Comparison of ENCODE assay signal across 26 cellular contexts in genomic region chr10:19782430-19783089, GRCh38. TPM values are rescaled to one million over a fixed set of nuclear protein-coding genes. Genes with fewer than 3 reads are reported as not detected.
"Had no signal": no experiment of that assay in that cellular context is flagged by ENCODE, and none has a peak within 500 bp of the region (broad histone marks: within the 10 kb centered on the region; RNA-seq: fewer than 3 reads in every experiment).

No MANE protein-coding gene starts in this region.

- H3K9me3 Mint-ChIP-seq: activated naive CD4-positive, alpha-beta T cell treated with anti-CD3 and anti-CD28 coated beads, Interleukin-2, amount 50 U/mL, for 24 hours; dendritic cell treated with granulocyte-macrophage colony-stimulating factor and Interleukin-4, amounts not matched to agents 40 ng/mL and 50 ng/mL, for 4 days; immature natural killer cell; neural crest cell; type B pancreatic cell had no signal

- ATAC-seq: activated CD4-positive, CD25-positive, alpha-beta regulatory T cell treated with anti-CD3 and anti-CD28 coated beads, Interleukin-2, amount 50 U/mL, for 24 hours; activated CD8-positive, alpha-beta T cell treated with anti-CD3 and anti-CD28 coated beads, Interleukin-2, amount 10 ng/mL, durations not matched to agents 7 days and 5 days; foreskin keratinocyte; left lobe of liver; lower lobe of right lung; naive thymus-derived CD4-positive, alpha-beta T cell had no signal

- H3K27ac Mint-ChIP-seq: activated CD8-positive, alpha-beta T cell treated with anti-CD3 and anti-CD28 coated beads, Interleukin-2, amount 10 ng/mL, durations not matched to agents 7 days and 5 days; activated naive CD4-positive, alpha-beta T cell treated with anti-CD3 and anti-CD28 coated beads, Interleukin-2, amount 50 U/mL, for 24 hours; dendritic cell treated with granulocyte-macrophage colony-stimulating factor and Interleukin-4, amounts not matched to agents 40 ng/mL and 50 ng/mL, for 4 days; immature natural killer cell; naive thymus-derived CD4-positive, alpha-beta T cell; type B pancreatic cell had no signal

- H3K27me3 ChIP-seq: ascending aorta, brain microvascular endothelial cell, foreskin keratinocyte, vagina had no signal

- H3K36me3 Mint-ChIP-seq: activated naive CD4-positive, alpha-beta T cell treated with anti-CD3 and anti-CD28 coated beads, Interleukin-2, amount 50 U/mL, for 24 hours; immature natural killer cell; naive thymus-derived CD4-positive, alpha-beta T cell; type B pancreatic cell had no signal

- H3K27me3 Mint-ChIP-seq: activated naive CD4-positive, alpha-beta T cell treated with anti-CD3 and anti-CD28 coated beads, Interleukin-2, amount 50 U/mL, for 24 hours; dendritic cell treated with granulocyte-macrophage colony-stimulating factor and Interleukin-4, amounts not matched to agents 40 ng/mL and 50 ng/mL, for 4 days; type B pancreatic cell had no signal

- DNase-seq: activated CD4-positive, alpha-beta T cell treated with anti-CD3 and anti-CD28 coated beads, Interleukin-2, amount 50 U/mL, for 1 hour; activated CD8-positive, alpha-beta T cell treated with anti-CD3 and anti-CD28 coated beads, Interleukin-2, amount 10 ng/mL, durations not matched to agents 7 days and 5 days; activated gamma-delta T cell treated with Interleukin-2 at 50 U/mL for 16 hours; activated T-cell treated with anti-CD3 and anti-CD28 coated beads, Interleukin-2, amount 50 U/mL, for 1 hour; brain microvascular endothelial cell; caudate nucleus; effector CD8-positive, alpha-beta T cell; erythroblast; foreskin keratinocyte; immature natural killer cell; lower lobe of right lung; naive thymus-derived CD4-positive, alpha-beta T cell; stimulated activated CD4-positive, alpha-beta T cell treated with anti-CD3 and anti-CD28 coated beads, Interleukin-4, amount 100 ng/mL, for 24 hours; stimulated activated naive CD4-positive, alpha-beta T cell treated with Interleukin-2 at 50 U/mL for 16 hours; T1000 had no signal

- H3K27ac ChIP-seq: ascending aorta, brain microvascular endothelial cell, foreskin keratinocyte, lower lobe of right lung, prostate gland, thoracic aorta, vagina, VCaP had no signal

- H3K9me3 ChIP-seq: ascending aorta, lower lobe of right lung, prostate gland, thoracic aorta, vagina had no signal

- H3K4me3 ChIP-seq: ascending aorta, lower lobe of right lung, prostate gland, thoracic aorta, vagina had no signal

- H3K36me3 ChIP-seq: ascending aorta, brain microvascular endothelial cell, lower lobe of right lung, prostate gland, thoracic aorta, vagina had no signal

- H3K4me1 ChIP-seq: ascending aorta, foreskin keratinocyte, lower lobe of right lung, prostate gland, vagina had no signal

- H3K4me1 Mint-ChIP-seq: activated naive CD4-positive, alpha-beta T cell treated with anti-CD3 and anti-CD28 coated beads, Interleukin-2, amount 50 U/mL, for 24 hours; immature natural killer cell; naive thymus-derived CD4-positive, alpha-beta T cell; neural crest cell had no signal

- H3K4me3 Mint-ChIP-seq: activated CD8-positive, alpha-beta T cell treated with anti-CD3 and anti-CD28 coated beads, Interleukin-2, amount 10 ng/mL, durations not matched to agents 7 days and 5 days; activated naive CD4-positive, alpha-beta T cell treated with anti-CD3 and anti-CD28 coated beads, Interleukin-2, amount 50 U/mL, for 24 hours; dendritic cell treated with granulocyte-macrophage colony-stimulating factor and Interleukin-4, amounts not matched to agents 40 ng/mL and 50 ng/mL, for 4 days; immature natural killer cell; naive thymus-derived CD4-positive, alpha-beta T cell; neural crest cell; type B pancreatic cell had no signal

RNA-seq across cellular contexts. Expression of gene PLXDC2, which starts 33.7 kb away (rescaled TPM):
- polyA plus RNA-seq: naive thymus-derived CD4-positive, alpha-beta T cell had no signal
